In the genomic region with DNA sequence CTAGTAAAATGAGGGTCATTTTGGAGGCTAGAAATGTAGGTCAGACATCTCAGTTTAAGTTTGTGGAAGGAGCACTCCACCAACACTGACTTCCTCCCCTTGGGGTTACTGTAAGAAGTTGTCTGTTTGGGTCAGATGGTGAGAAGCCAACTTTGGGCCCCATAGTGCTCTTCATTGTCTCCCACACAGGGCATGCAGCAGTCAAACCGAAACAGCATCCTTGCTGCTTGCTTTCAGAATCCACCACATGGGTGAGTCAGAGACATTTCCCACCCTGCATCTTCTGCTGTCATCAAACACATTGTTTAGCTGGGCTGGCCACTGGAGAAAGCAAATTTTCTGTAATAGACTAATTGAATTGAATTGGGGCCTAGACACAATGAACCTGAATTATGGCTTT, we compare ENCODE assay signal across 8 cellular contexts. TPM values are rescaled to one million over a fixed set of nuclear protein-coding genes. Genes with fewer than 3 reads are reported as not detected.
A peak's percentile ranks its signal among the peaks of the same experiment; 100 is the strongest.
DNase-seq lines count a peak whose midpoint lies in the region; ATAC-seq and TF ChIP-seq lines count a peak whose summit lies in the region.

No MANE protein-coding gene starts in this region.

- H3K9me3 ChIP-seq in adrenal gland (replicated peaks in 1 of 3): no peaks in the 10 kb centered on the region

- intact Hi-C loops in adrenal gland (cut with DNase I): no loop called here

- DNase-seq in fibroblast of mammary gland (ENCODE audit: low read depth): peak; percentile 5
- DNase-seq in AG20443 (ENCODE audit: low spot score): no peak
- DNase-seq in NCI-H82 (lab: John Stamatoyannopoulos, UW): no peak
- DNase-seq in central memory CD4-positive, alpha-beta T cell: no peak
- DNase-seq in adrenal gland: no peak

- no peaks in the 10 kb centered on the region for H3K36me3 ChIP-seq in adrenal gland (replicated peaks in 1 of 2)

- H3K27ac ChIP-seq in adrenal gland: no peak overlapping the region

- H3K4me1 ChIP-seq in adrenal gland (replicated peaks in 1 of 2): no peaks in the 10 kb centered on the region

- no peak for TF ChIP-seq CTCF in fibroblast of mammary gland (conservative IDR thresholded peaks at IDR 0.05; ENCODE audit: control insufficient read depth, insufficient read depth, low read depth, low read length)
- no peak for TF ChIP-seq CTCF in adrenal gland (IDR thresholded peaks at IDR 0.05)

- no peak overlapping the region for H3K4me3 ChIP-seq in fibroblast of mammary gland (ENCODE audit: control insufficient read depth, low read depth, low read length)
- no peak overlapping the region for H3K4me3 ChIP-seq in adrenal gland

- WGBS in adrenal gland, 4 donors: 60 to 72% (median 67%) methylated on average over 1 of the region's 1 CpG

- ATAC-seq in GM18498 (IDR thresholded peaks at IDR 0.05; ENCODE audit: unreplicated experiment) (peak; percentile 100), GM21526 (IDR thresholded peaks at IDR 0.05; ENCODE audit: low FRiP score, unreplicated experiment) (peak; percentile 100), HG03521 (IDR thresholded peaks at IDR 0.05; ENCODE audit: unreplicated experiment) (peak; percentile 99)

- TF ChIP-seq POLR2A in adrenal gland (IDR thresholded peaks at IDR 0.05): no peak

- peaks cover under 1% of the 10 kb centered on the region for H3K27me3 ChIP-seq in adrenal gland

RNA-seq across cellular contexts. Expression of gene IL17F, which starts 16.8 kb away (rescaled TPM):
- total RNA-seq in adrenal gland: not detected
- not detected for polyA plus RNA-seq in adrenal gland

RNA-seq across cellular contexts. Expression of gene IL17A, which starts 41.3 kb away (rescaled TPM):
- total RNA-seq in adrenal gland: not detected
- polyA plus RNA-seq in adrenal gland: not detected

RNA-seq across cellular contexts. Expression of gene MCM3, which starts 57.0 kb away (rescaled TPM):
- 10 to 100 TPM; 19.4 to 43.2 (median 25.0) TPM for total RNA-seq in adrenal gland
- 10 to 100 TPM; 10.5 to 31.4 (median 15.9) TPM for polyA plus RNA-seq in adrenal gland
